Comparison of ENCODE assay signal across 1 cellular context in genomic region chr1:155323729-155324040, GRCh38.
TF ChIP-seq lines count a peak whose summit lies in the region.

No MANE protein-coding gene starts in this region.

TF ChIP-seq in K562, 482 proteins besides CTCF, POLR2A, EP300 and RAD21 (continued from another document):
- TF ChIP-seq CHD7 (IDR thresholded peaks at IDR 0.05; ENCODE audit: low read depth, low read length) (no peak), NFXL1 (CRISPR knock-in tag; IDR thresholded peaks at IDR 0.05) (no peak), FOXO4 (CRISPR knock-in tag; IDR thresholded peaks at IDR 0.05) (no peak), ZNF12 (CRISPR knock-in tag; IDR thresholded peaks at IDR 0.05) (no peak), SLC30A9 (CRISPR knock-in tag; IDR thresholded peaks at IDR 0.05) (no peak), KLF13 (tag; IDR thresholded peaks at IDR 0.05; ENCODE audit: borderline replicate concordance, low read depth) (peak; percentile 36; the same call in 1 of the 2 replicates), ZNF395 (CRISPR knock-in tag; IDR thresholded peaks at IDR 0.05) (peak; percentile 20; the same call in 1 of the 2 replicates)
TF ChIP-seq in K562: peak in this region for 13.
